ENCODE assay signal across 8 cellular contexts in the genomic region with DNA sequence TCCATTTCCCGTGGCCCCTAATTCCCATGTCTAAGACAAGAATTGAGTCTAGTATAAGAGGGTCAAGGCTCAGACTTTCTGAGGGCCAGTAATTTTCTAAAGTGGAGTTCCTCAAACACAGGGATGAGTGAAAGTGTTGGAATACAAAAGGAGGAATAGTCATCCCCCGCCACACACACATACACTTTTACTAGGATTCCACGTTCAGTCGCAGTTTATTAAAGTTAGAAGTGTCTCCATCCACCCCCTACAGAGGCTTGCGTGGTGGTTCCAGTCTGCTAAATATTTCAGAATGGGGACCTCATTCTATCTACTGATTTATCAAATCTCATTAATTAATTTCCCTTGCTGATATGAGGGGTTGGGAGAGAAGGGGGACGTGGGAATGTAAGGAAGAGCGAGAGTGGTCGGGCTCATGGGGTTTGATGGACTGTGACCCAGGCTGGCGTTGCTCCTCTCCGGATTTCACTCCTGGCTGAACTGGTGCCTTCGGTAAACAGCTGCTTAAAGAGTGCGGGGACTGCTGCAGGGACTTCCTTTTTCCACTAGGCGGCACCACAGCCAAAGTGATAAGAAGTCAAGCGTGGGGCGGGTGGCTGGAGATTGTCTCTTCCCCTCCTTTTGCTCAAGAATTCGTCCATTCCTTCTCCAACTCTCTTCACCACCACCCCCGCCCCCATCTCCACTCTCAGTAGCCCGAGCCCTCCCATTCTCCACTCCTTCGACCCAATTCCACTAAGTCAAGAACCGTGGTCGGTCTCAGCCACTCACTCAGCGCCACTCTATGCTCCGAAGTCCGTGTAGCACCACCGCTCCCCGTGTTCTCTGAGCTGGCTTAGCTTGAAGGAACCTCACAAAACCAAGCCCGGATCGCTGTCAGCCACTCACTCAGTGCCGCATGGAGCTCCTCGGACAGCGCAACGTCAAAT. TPM values are rescaled to one million over a fixed set of nuclear protein-coding genes. Genes with fewer than 3 reads are reported as not detected.
DNase-seq lines count a peak whose midpoint lies in the region; ATAC-seq lines count a peak whose summit lies in the region.

No MANE protein-coding gene starts in this region.

- no peaks in the 10 kb centered on the region for H3K36me3 ChIP-seq in ectodermal cell (ENCODE audit: control insufficient read depth, insufficient read depth, low read length)

- ATAC-seq in HG03469 (IDR thresholded peaks at IDR 0.05; ENCODE audit: unreplicated experiment), result peak; percentile 56

- peaks cover 78% of the 10 kb centered on the region for H3K27me3 ChIP-seq in ectodermal cell (ENCODE audit: control insufficient read depth, insufficient read depth, low read length, poor library complexity, severe bottlenecking)

- peak overlapping the region; percentile 23 for H3K4me3 ChIP-seq in ectodermal cell (ENCODE audit: insufficient read depth, low read depth, low read length)

- 16% methylated on average over 32 of the region's 32 CpGs for WGBS in ectodermal cell, 2 experiments

- H3K4me1 ChIP-seq in ectodermal cell (ENCODE audit: control insufficient read depth, insufficient read depth, low read length), result no peaks in the 10 kb centered on the region

- no peaks in the 10 kb centered on the region for H3K9me3 ChIP-seq in ectodermal cell (ENCODE audit: control insufficient read depth, low read length)

- H3K27ac ChIP-seq in ectodermal cell (ENCODE audit: insufficient read depth, low read depth, low read length, poor library complexity, severe bottlenecking), result no peak overlapping the region

- DNase-seq in NCI-H1436 (lab: John Stamatoyannopoulos, UW), result peak; percentile 76
- DNase-seq in NCI-H1436 treated with DMSO at 0.1 percent for 48 hours (lab: John Stamatoyannopoulos, UW), result no peak
- DNase-seq in NCI-H774 (lab: John Stamatoyannopoulos, UW), result peak; percentile 75
- peak; percentile 83 to 90 for DNase-seq in activated CD4-positive, alpha-beta T cell treated with anti-CD3 and anti-CD28 coated beads, Interleukin-2, amount 50 U/mL, for 48 hours
- DNase-seq in lung microvascular endothelial cell (ENCODE audit: low read depth in 2 of 2), result peak; percentile 79 to 87
- DNase-seq in stimulated activated CD4-positive, alpha-beta T cell treated with anti-CD3 and anti-CD28 coated beads, Interleukin-4, amount 100 ng/mL, for 48 hours (ENCODE audit: low read depth in 2 of 2), result peak; percentile 71 to 77

RNA-seq across cellular contexts. Expression of a gene that starts 9.9 kb away (rescaled TPM):
- polyA plus RNA-seq in ectodermal cell (2013, experiment 1 of 4), result not detected
- not detected for polyA plus RNA-seq in ectodermal cell (2013, experiment 2 of 4)
- not detected for polyA plus RNA-seq in ectodermal cell (2013, experiment 3 of 4)
- not detected for polyA plus RNA-seq in ectodermal cell (2013, experiment 4 of 4)
- not detected in 2 replicates for total RNA-seq in lung microvascular endothelial cell

RNA-seq across cellular contexts. Expression of a gene that starts 27.4 kb away (rescaled TPM):
- not detected for polyA plus RNA-seq in ectodermal cell (2013, experiment 1 of 4)
- polyA plus RNA-seq in ectodermal cell (2013, experiment 2 of 4), result not detected
- 0.11 TPM for polyA plus RNA-seq in ectodermal cell (2013, experiment 3 of 4)
- 0.12 TPM for polyA plus RNA-seq in ectodermal cell (2013, experiment 4 of 4)
- total RNA-seq in lung microvascular endothelial cell, result not detected in 2 replicates

RNA-seq across cellular contexts. Expression of a gene that starts 33.0 kb away (rescaled TPM):
- not detected for polyA plus RNA-seq in ectodermal cell (2013, experiment 1 of 4)
- polyA plus RNA-seq in ectodermal cell (2013, experiment 2 of 4), result not detected
- polyA plus RNA-seq in ectodermal cell (2013, experiment 3 of 4), result not detected
- not detected for polyA plus RNA-seq in ectodermal cell (2013, experiment 4 of 4)
- not detected in 2 replicates for total RNA-seq in lung microvascular endothelial cell

RNA-seq across cellular contexts. Expression of a gene that starts 36.0 kb away (rescaled TPM):
- polyA plus RNA-seq in ectodermal cell (2013, experiment 1 of 4), result 57.1 TPM
- polyA plus RNA-seq in ectodermal cell (2013, experiment 2 of 4), result 58.1 TPM
- polyA plus RNA-seq in ectodermal cell (2013, experiment 3 of 4), result 45.4 TPM
- 54.5 TPM for polyA plus RNA-seq in ectodermal cell (2013, experiment 4 of 4)
- 7.8 and 12.3 TPM in 2 replicates for total RNA-seq in lung microvascular endothelial cell

RNA-seq across cellular contexts. Expression of a gene that starts 41.9 kb away (rescaled TPM):
- 34.9 TPM for polyA plus RNA-seq in ectodermal cell (2013, experiment 1 of 4)
- polyA plus RNA-seq in ectodermal cell (2013, experiment 2 of 4), result 33.7 TPM
- 36.9 TPM for polyA plus RNA-seq in ectodermal cell (2013, experiment 3 of 4)
- 37.9 TPM for polyA plus RNA-seq in ectodermal cell (2013, experiment 4 of 4)
- 31.9 and 32.7 TPM in 2 replicates for total RNA-seq in lung microvascular endothelial cell
